1 cellular context compared by ENCODE assay signal in genomic region chr1:34792424-34792823, GRCh38.
TF ChIP-seq lines count a peak whose summit lies in the region.

No MANE protein-coding gene starts in this region.

TF ChIP-seq in GM12878, 131 proteins besides CTCF, POLR2A, EP300 and RAD21:
- TF ChIP-seq EZH2 (IDR thresholded peaks at IDR 0.05; ENCODE audit: borderline replicate concordance, control insufficient read depth, low read depth, low read length) = no peak
- 0 out of 2 replicates have a peak, but pooled peaks have one; percentile 5 for TF ChIP-seq EED (IDR thresholded peaks at IDR 0.05; ENCODE audit: low read depth)
